ENCODE assay signal across 9 cellular contexts in the genomic region with DNA sequence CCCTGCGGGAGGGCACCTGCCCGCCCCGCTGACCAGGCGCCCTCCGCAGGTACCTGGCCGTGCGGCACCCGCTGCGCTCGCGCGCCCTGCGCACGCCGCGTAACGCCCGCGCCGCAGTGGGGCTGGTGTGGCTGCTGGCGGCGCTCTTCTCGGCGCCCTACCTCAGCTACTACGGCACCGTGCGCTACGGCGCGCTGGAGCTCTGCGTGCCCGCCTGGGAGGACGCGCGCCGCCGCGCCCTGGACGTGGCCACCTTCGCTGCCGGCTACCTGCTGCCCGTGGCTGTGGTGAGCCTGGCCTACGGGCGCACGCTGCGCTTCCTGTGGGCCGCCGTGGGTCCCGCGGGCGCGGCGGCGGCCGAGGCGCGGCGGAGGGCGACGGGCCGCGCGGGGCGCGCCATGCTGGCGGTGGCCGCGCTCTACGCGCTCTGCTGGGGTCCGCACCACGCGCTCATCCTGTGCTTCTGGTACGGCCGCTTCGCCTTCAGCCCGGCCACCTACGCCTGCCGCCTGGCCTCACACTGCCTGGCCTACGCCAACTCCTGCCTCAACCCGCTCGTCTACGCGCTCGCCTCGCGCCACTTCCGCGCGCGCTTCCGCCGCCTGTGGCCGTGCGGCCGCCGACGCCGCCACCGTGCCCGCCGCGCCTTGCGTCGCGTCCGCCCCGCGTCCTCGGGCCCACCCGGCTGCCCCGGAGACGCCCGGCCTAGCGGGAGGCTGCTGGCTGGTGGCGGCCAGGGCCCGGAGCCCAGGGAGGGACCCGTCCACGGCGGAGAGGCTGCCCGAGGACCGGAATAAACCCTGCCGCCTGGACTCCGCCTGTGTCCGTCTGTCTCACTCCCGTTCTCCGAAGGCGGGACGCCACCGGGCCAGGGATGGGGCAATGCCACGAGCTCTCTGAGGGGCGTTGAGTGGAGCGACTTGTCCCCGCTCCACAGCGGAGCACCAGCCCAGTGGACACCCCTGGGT. TPM values are rescaled to one million over a fixed set of nuclear protein-coding genes. Genes with fewer than 3 reads are reported as not detected.
A peak's percentile ranks its signal among the peaks of the same experiment; 100 is the strongest.
DNase-seq lines count a peak whose midpoint lies in the region; ATAC-seq, FAIRE-seq and TF ChIP-seq lines count a peak whose summit lies in the region.
"Had no signal": no experiment of that assay in that cellular context is flagged by ENCODE, and none has a peak within 500 bp of the region (broad histone marks: within the 10 kb centered on the region; RNA-seq: fewer than 3 reads in every experiment).

No MANE protein-coding gene starts in this region.

- no peak for ATAC-seq in GM18517 (IDR thresholded peaks at IDR 0.05; ENCODE audit: unreplicated experiment)

- no peaks in the 10 kb centered on the region for H3K36me3 ChIP-seq in H7 (replicated peaks; ENCODE audit: control insufficient read depth, insufficient read depth, low read length)

- peak overlapping the region; percentile 44 for H3K27ac ChIP-seq in 22Rv1

- H3K4me3 ChIP-seq in H7 (ENCODE audit: insufficient read depth, low read depth, low read length) (peak overlapping the region; percentile 50), cardiac fibroblast (replicated peaks in 1 of 2; ENCODE audit: low read depth in 2 of 2, low read length in 2 of 2) (peak overlapping the region; percentile 5 to 24)

- peak; percentile 91 for DNase-seq in H7
- DNase-seq in cardiac fibroblast (ENCODE audit: low read depth in 2 of 2), result no peak
- peak; percentile 62 to 79 for DNase-seq in lung microvascular endothelial cell (ENCODE audit: low read depth in 2 of 2)
- no peak for DNase-seq in NCI-H774 (lab: John Stamatoyannopoulos, UW)
- no peak for DNase-seq in D721Med (ENCODE audit: insufficient read length, low spot score)
- DNase-seq in SIG-M5 treated with dmso at 0.1 percent for 504 hours (lab: John Stamatoyannopoulos, UW; ENCODE audit: unreplicated experiment), result no peak
- DNase-seq: midbrain had no signal

- H3K27me3 ChIP-seq in H7 (ENCODE audit: control insufficient read depth, insufficient read depth, low read length), result peaks cover 34% of the 10 kb centered on the region

- no peak for FAIRE-seq in D721Med (lab: Jason Lieb, UNC)

- TF ChIP-seq CTCF in 22Rv1 (IDR thresholded peaks at IDR 0.05) (peak; percentile 58), cardiac fibroblast (IDR thresholded peaks at IDR 0.05; ENCODE audit: low read depth, low read length) (no peak), D721Med (IDR thresholded peaks at IDR 0.05; ENCODE audit: insufficient read depth, missing control alignments) (no peak)

RNA-seq across cellular contexts. Expression of a gene that starts 1.8 kb away (rescaled TPM):
- not detected in 2 replicates for total RNA-seq in H7 (2014; rRNA removed; shearing (Covaris generic))
- total RNA-seq in lung microvascular endothelial cell, result not detected in 2 replicates

RNA-seq across cellular contexts. Expression of a gene that starts 17.2 kb away (rescaled TPM):
- 35.1 and 45.0 TPM in 2 replicates for total RNA-seq in H7 (2014; rRNA removed; shearing (Covaris generic))
- 11.9 and 19.8 TPM in 2 replicates for total RNA-seq in lung microvascular endothelial cell

RNA-seq across cellular contexts. Expression of a gene that starts 19.2 kb away (rescaled TPM):
- 16.9 and 25.2 TPM in 2 replicates for total RNA-seq in H7 (2014; rRNA removed; shearing (Covaris generic))
- total RNA-seq in lung microvascular endothelial cell, result 15.9 and 18.8 TPM in 2 replicates

RNA-seq across cellular contexts. Expression of a gene that starts 24.3 kb away (rescaled TPM):
- total RNA-seq in H7 (2014; rRNA removed; shearing (Covaris generic)), result 652 and 748 TPM in 2 replicates
- total RNA-seq in lung microvascular endothelial cell, result 293 and 344 TPM in 2 replicates

Comparison
In these comparisons a context has a peak if more than half of its experiments do, and no peak if none do; other contexts are left out.
1. DNase-seq: peak in H7 (single experiment) and lung microvascular endothelial cell (2 of 2); none in cardiac fibroblast (0 of 2), NCI-H774 (single experiment), D721Med (single experiment) and SIG-M5 treated with dmso at 0.1 percent for 504 hours (single experiment).